In the genomic region with DNA sequence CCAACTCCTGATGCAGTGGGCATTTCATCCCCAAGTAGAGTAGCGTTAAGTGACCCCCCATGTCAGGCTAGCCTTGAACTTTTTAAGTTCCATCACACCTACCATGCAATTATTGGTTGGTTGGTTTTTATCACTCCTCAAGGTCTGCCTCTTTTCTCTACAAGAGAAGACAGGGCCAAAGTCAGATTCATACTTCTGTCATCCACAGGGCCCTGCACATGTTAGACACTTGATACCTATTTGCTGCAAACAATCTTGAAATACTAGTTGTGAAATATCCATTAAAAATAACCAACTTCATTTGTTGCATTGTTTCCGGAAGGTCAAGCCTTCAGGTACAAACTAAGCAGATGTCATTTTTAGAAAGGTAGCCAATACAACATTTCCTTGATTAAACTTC, we compare ENCODE assay signal across 1 cellular context.
TF ChIP-seq lines count a peak whose summit lies in the region.

No MANE protein-coding gene starts in this region.

TF ChIP-seq in HepG2, 621 proteins besides CTCF, POLR2A, EP300 and RAD21:
- TF ChIP-seq ZNF333 (CRISPR knock-in tag; IDR thresholded peaks at IDR 0.05; ENCODE audit: borderline replicate concordance) (no peak), RBFOX2 (IDR thresholded peaks at IDR 0.05; ENCODE audit: low read depth, low read length) (no peak), TFAP4 (IDR thresholded peaks at IDR 0.05; ENCODE audit: borderline replicate concordance, low read depth) (no peak), SAP130 (CRISPR knock-in tag; IDR thresholded peaks at IDR 0.05; ENCODE audit: low read depth) (no peak), ZBTB49 (CRISPR knock-in tag; IDR thresholded peaks at IDR 0.05; ENCODE audit: borderline replicate concordance) (no peak), ZFP82 (CRISPR knock-in tag; IDR thresholded peaks at IDR 0.05; ENCODE audit: borderline replicate concordance) (no peak), ZBTB7A (CRISPR knock-in tag; IDR thresholded peaks at IDR 0.05) (no peak), ZNF660 (CRISPR knock-in tag; IDR thresholded peaks at IDR 0.05; ENCODE audit: borderline replicate concordance, low read depth) (no peak), CCAR2 (optimal IDR thresholded peaks at IDR 0.05; ENCODE audit: low read depth, low read length) (no peak), ATF7-NPFF (CRISPR knock-in tag; IDR thresholded peaks at IDR 0.05; ENCODE audit: low read depth) (no peak), ARID5B (CRISPR knock-in tag; IDR thresholded peaks at IDR 0.05) (no peak), CC2D1A (CRISPR knock-in tag; IDR thresholded peaks at IDR 0.05) (no peak), RFX3 (CRISPR knock-in tag; IDR thresholded peaks at IDR 0.05) (no peak), KDM3A (CRISPR knock-in tag; IDR thresholded peaks at IDR 0.05; ENCODE audit: low read depth) (no peak), FOXK2 (IDR thresholded peaks at IDR 0.05) (no peak), SP5 (CRISPR knock-in tag; IDR thresholded peaks at IDR 0.05; ENCODE audit: borderline replicate concordance, low read depth) (no peak)
- TF ChIP-seq, protein P1, sequence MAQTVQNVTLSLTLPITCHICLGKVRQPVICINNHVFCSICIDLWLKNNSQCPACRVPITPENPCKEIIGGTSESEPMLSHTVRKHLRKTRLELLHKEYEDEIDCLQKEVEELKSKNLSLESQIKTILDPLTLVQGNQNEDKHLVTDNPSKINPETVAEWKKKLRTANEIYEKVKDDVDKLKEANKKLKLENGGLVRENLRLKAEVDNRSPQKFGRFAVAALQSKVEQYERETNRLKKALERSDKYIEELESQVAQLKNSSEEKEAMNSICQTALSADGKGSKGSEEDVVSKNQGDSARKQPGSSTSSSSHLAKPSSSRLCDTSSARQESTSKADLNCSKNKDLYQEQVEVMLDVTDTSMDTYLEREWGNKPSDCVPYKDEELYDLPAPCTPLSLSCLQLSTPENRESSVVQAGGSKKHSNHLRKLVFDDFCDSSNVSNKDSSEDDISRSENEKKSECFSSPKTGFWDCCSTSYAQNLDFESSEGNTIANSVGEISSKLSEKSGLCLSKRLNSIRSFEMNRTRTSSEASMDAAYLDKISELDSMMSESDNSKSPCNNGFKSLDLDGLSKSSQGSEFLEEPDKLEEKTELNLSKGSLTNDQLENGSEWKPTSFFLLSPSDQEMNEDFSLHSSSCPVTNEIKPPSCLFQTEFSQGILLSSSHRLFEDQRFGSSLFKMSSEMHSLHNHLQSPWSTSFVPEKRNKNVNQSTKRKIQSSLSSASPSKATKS (CRISPR knock-in tag; IDR thresholded peaks at IDR 0.05), result no peak
- TF ChIP-seq, protein P2, sequence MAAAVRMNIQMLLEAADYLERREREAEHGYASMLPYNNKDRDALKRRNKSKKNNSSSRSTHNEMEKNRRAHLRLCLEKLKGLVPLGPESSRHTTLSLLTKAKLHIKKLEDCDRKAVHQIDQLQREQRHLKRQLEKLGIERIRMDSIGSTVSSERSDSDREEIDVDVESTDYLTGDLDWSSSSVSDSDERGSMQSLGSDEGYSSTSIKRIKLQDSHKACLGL (CRISPR knock-in tag; IDR thresholded peaks at IDR 0.05), result no peak
- TF ChIP-seq, protein P3, sequence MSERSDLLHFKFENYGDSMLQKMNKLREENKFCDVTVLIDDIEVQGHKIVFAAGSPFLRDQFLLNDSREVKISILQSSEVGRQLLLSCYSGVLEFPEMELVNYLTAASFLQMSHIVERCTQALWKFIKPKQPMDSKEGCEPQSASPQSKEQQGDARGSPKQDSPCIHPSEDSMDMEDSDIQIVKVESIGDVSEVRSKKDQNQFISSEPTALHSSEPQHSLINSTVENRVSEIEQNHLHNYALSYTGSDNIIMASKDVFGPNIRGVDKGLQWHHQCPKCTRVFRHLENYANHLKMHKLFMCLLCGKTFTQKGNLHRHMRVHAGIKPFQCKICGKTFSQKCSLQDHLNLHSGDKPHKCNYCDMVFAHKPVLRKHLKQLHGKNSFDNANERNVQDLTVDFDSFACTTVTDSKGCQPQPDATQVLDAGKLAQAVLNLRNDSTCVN (CRISPR knock-in tag; IDR thresholded peaks at IDR 0.05; ENCODE audit: borderline replicate concordance), result no peak
TF ChIP-seq in HepG2: peak in this region for 0.
